In the genomic region with DNA sequence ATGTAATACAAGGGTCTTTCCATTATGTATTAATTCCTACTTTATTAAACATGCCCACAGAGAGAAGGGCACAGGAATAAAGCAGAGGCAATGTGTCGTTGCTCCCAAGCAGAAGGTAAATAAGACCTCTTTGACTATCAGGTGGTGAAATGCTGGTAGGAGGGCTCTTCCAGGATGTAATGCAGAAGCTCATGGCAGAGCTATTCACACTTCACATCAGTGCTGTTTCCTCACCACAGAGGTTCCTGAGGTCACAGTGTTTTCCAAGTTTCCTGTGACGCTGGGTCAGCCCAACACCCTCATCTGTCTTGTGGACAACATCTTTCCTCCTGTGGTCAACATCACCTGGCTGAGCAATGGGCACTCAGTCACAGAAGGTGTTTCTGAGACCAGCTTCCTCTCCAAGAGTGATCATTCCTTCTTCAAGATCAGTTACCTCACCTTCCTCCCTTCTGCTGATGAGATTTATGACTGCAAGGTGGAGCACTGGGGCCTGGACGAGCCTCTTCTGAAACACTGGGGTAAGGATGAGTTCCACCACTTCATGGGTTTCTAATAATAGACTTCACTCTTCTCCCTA, we compare ENCODE assay signal across 8 cellular contexts. TPM values are rescaled to one million over a fixed set of nuclear protein-coding genes. Genes with fewer than 3 reads are reported as not detected.
"Had no signal": no experiment of that assay in that cellular context is flagged by ENCODE, and none has a peak within 500 bp of the region (broad histone marks: within the 10 kb centered on the region; RNA-seq: fewer than 3 reads in every experiment).

No MANE protein-coding gene starts in this region.

RNA-seq across cellular contexts. Expression of a gene that starts 4.5 kb away (rescaled TPM):
- total RNA-seq: hepatocyte, left lobe of liver, lung microvascular endothelial cell, neural crest cell, osteoblast had no signal
- polyA plus RNA-seq: heart right ventricle, hepatocyte, keratinocyte, psoas muscle had no signal

RNA-seq across cellular contexts. Expression of a gene that starts 17.7 kb away (rescaled TPM):
- total RNA-seq: hepatocyte, lung microvascular endothelial cell, neural crest cell, osteoblast had no signal
- polyA plus RNA-seq: heart right ventricle, hepatocyte, keratinocyte, psoas muscle had no signal
